ENCODE assay signal across 13 cellular contexts in the genomic region with DNA sequence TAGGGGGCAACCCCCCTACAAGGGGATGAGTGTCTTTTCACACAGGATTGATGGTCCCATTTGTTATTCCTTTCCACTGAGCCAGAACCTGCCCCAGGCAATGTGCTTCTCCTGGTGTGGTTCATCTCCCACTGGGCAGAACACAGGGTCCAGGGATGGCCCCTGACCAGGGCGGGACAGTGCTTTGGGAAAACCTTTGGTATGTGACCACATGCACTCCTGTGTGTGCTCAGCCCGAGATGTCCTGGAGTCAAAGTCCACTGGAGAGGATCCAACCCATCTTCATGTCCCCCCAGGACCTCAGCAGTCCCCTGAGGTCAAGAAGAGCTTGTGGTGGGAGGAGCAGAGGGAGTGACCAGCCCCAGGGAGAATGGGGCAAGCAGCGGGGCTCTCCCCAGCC. TPM values are rescaled to one million over a fixed set of nuclear protein-coding genes. Genes with fewer than 3 reads are reported as not detected.
DNase-seq lines count a peak whose midpoint lies in the region; ATAC-seq, FAIRE-seq and TF ChIP-seq lines count a peak whose summit lies in the region.
"Not testable (repeated sequence)": the region's sequence is repeated elsewhere in the genome, so short reads cannot be mapped to it uniquely, and the experiment has no call there.
"Had no signal": no experiment of that assay in that cellular context is flagged by ENCODE, and none has a peak within 500 bp of the region (broad histone marks: within the 10 kb centered on the region; RNA-seq: fewer than 3 reads in every experiment).

No MANE protein-coding gene starts in this region.

- peak overlapping the region in 1 of 11 experiments; percentile 40; a peak in 1 of 22 replicates for H3K9ac ChIP-seq in BLaER1 treated with 17β-estradiol and CSF1 and Interleukin-3, amounts not matched to agents 10 nM and 100 nM

- not testable (repeated sequence) for H3K4me3 ChIP-seq in BLaER1 treated with 17β-estradiol and CSF1 and Interleukin-3, amounts not matched to agents 10 nM and 100 nM; bronchial epithelial cell (ENCODE audit: low read depth, low read length); lower lobe of right lung

- H3K4me1 ChIP-seq in BLaER1 treated with 17β-estradiol and CSF1 and Interleukin-3, amounts not matched to agents 10 nM and 100 nM, result peaks cover 25 to 35% (median 28%) of the 10 kb centered on the region in 10 experiments
- not testable (repeated sequence) for H3K4me1 ChIP-seq in lower lobe of right lung

- not testable (repeated sequence) for ATAC-seq in left lobe of liver
- ATAC-seq in lower lobe of right lung, result peak; percentile 22 to 31

- H3K9me3 ChIP-seq in BLaER1 treated with 17β-estradiol and CSF1 and Interleukin-3, amounts not matched to agents 10 nM and 100 nM (replicated peaks in 1 of 11); lower lobe of right lung: not testable (repeated sequence)

- peak overlapping the region; percentile 44 to 73 (median 58); a peak in 20 of 22 replicates for H3K4me2 ChIP-seq in BLaER1 treated with 17β-estradiol and CSF1 and Interleukin-3, amounts not matched to agents 10 nM and 100 nM

- DNase-seq in GM12891 (ENCODE audit: insufficient read length, low spot score); bronchial epithelial cell (ENCODE audit: low read depth); lower lobe of right lung; urothelium cell line (ENCODE audit: low spot score): not testable (repeated sequence)
- DNase-seq in left lobe of liver (ENCODE audit: low spot score), result peak; percentile 16

- peak overlapping the region in 2 of 11 experiments; percentile 38 to 50; a peak in 2 of 22 replicates for H3K27ac ChIP-seq in BLaER1 treated with 17β-estradiol and CSF1 and Interleukin-3, amounts not matched to agents 10 nM and 100 nM
- H3K27ac ChIP-seq in lower lobe of right lung, result not testable (repeated sequence)

- TF ChIP-seq POLR2A in GM12891 (IDR thresholded peaks at IDR 0.05; ENCODE audit: low read depth, low read length), result not testable (repeated sequence)

- peak; percentile 47 for FAIRE-seq in GM12891 (lab: Jason Lieb, UNC)
- peak; percentile 47 for FAIRE-seq in bronchial epithelial cell (lab: Jason Lieb, UNC)
- FAIRE-seq in urothelium cell line (lab: Jason Lieb, UNC), result peak; percentile 40

- H3K36me3 ChIP-seq in BLaER1 treated with 17β-estradiol and CSF1 and Interleukin-3, amounts not matched to agents 10 nM and 100 nM; bronchial epithelial cell (ENCODE audit: control insufficient read depth, insufficient read depth, low read length); lower lobe of right lung: not testable (repeated sequence)

- H4K20me1 ChIP-seq in BLaER1 treated with 17β-estradiol and CSF1 and Interleukin-3, amounts not matched to agents 10 nM and 100 nM, result not testable (repeated sequence)

- intact Hi-C loops in lower lobe of right lung (cut with DNase I), result not testable (repeated sequence)

- not testable (repeated sequence) for TF ChIP-seq CTCF in bronchial epithelial cell (IDR thresholded peaks at IDR 0.05; ENCODE audit: insufficient read depth, low read length, severe bottlenecking); lower lobe of right lung (IDR thresholded peaks at IDR 0.05)

- H3K27me3 ChIP-seq in BLaER1 treated with 17β-estradiol and CSF1 and Interleukin-3, amounts not matched to agents 10 nM and 100 nM, result peaks cover 0 to 10% (median 0%) of the 10 kb centered on the region in 11 experiments; a peak in 2 of 22 replicates
- H3K27me3 ChIP-seq in bronchial epithelial cell (ENCODE audit: control insufficient read depth, insufficient read depth, low read length), result not testable (repeated sequence)
- peaks cover 14% of the 10 kb centered on the region for H3K27me3 ChIP-seq in lower lobe of right lung (ENCODE audit: low read depth)

RNA-seq across cellular contexts. Expression of a gene that starts 5.9 kb away (rescaled TPM):
- polyA plus RNA-seq in GM12891 (2012; ENCODE audit: low read depth, missing spikeins), result 1.2 TPM
- total RNA-seq in bronchial epithelial cell (not detected in 2 replicates), left lobe of liver (not detected), lower lobe of right lung (0.95 TPM)
- total RNA-seq: Caco-2; CD8-positive, alpha-beta T cell; Daoy; G401; HFFc6 had no signal
- polyA plus RNA-seq: A549 had no signal

RNA-seq across cellular contexts. Expression of a gene that starts 35.4 kb away (rescaled TPM):
- 1.3 TPM for polyA plus RNA-seq in GM12891 (2012; ENCODE audit: low read depth, missing spikeins)
- total RNA-seq in bronchial epithelial cell (18.2 and 20.4 TPM in 2 replicates), left lobe of liver (2.4 TPM), lower lobe of right lung (25.5 TPM)
- total RNA-seq: CD4-positive, CD25-positive, alpha-beta regulatory T cell; CD8-positive, alpha-beta T cell had no signal
- polyA plus RNA-seq: A549; CD4-positive, CD25-positive, alpha-beta regulatory T cell had no signal

RNA-seq across cellular contexts. Expression of a gene that starts 44.9 kb away (rescaled TPM):
- 2.0 TPM for polyA plus RNA-seq in GM12891 (2012; ENCODE audit: low read depth, missing spikeins)
- total RNA-seq in bronchial epithelial cell, result 6.5 and 15.0 TPM in 2 replicates
- 2.2 TPM for total RNA-seq in left lobe of liver
- 7.3 TPM for total RNA-seq in lower lobe of right lung

RNA-seq across cellular contexts. Expression of a gene that starts 59.5 kb away (rescaled TPM):
- polyA plus RNA-seq in GM12891 (2012; ENCODE audit: low read depth, missing spikeins), result 142 TPM
- total RNA-seq in bronchial epithelial cell (26.3 and 37.8 TPM in 2 replicates), left lobe of liver (57.8 TPM), lower lobe of right lung (183 TPM)
